ENCODE assay signal across 8 cellular contexts in genomic region chr7:152675761-152676636, GRCh38. TPM values are rescaled to one million over a fixed set of nuclear protein-coding genes. Genes with fewer than 3 reads are reported as not detected.
DNase-seq lines count a peak whose midpoint lies in the region; ATAC-seq and TF ChIP-seq lines count a peak whose summit lies in the region.

Gene XRCC2, minus strand, starts transcription at chr7:152676141. Its CDS starts 62 bp downstream, at chr7:152676079.

- peak; percentile 61 for DNase-seq in GM12864 (ENCODE audit: low read depth)
- peak; percentile 90 for DNase-seq in NCI-H1105 treated with DMSO at 0.1 percent for 48 hours (lab: John Stamatoyannopoulos, UW)
- peak; percentile 43 for DNase-seq in SKM-1 treated with dmso at 0.1 percent for 144 hours (lab: John Stamatoyannopoulos, UW; ENCODE audit: unreplicated experiment)
- peak; percentile 94 for DNase-seq in Right ventricle myocardium superior
- DNase-seq in ovary, result peak; percentile 89 to 97 (median 95)
- DNase-seq in tibial artery, result peak; percentile 90 to 94

- TF ChIP-seq EP300 in ovary (IDR thresholded peaks at IDR 0.05), result no peak

- TF ChIP-seq CTCF in GM12864 (IDR thresholded peaks at IDR 0.05; ENCODE audit: low read depth, low read length, missing control alignments) (no peak), ovary (IDR thresholded peaks at IDR 0.05) (no peak), tibial artery (IDR thresholded peaks at IDR 0.05) (no peak)

- 2 to 3% (median 2%) methylated on average over 55 to 62 of the region's 62 CpGs for WGBS in ovary, 3 donors

- ATAC-seq in HG02678 (IDR thresholded peaks at IDR 0.05; ENCODE audit: unreplicated experiment), result peak; percentile 91
- ATAC-seq in Right ventricle myocardium superior (ENCODE audit: poor library complexity), result peak; percentile 100

- H3K27me3 ChIP-seq in ovary, result no peaks in the 10 kb centered on the region
- no peaks in the 10 kb centered on the region for H3K27me3 ChIP-seq in tibial artery

- H3K4me1 ChIP-seq in ovary (ENCODE audit: insufficient read depth) (peaks cover 2% of the 10 kb centered on the region), tibial artery (peaks cover 0 to 12% (median 9%) of the 10 kb centered on the region in 4 donors)

- H3K36me3 Mint-ChIP-seq in activated naive CD8-positive, alpha-beta T cell, result peaks cover 5% of the 10 kb centered on the region

- H3K4me1 Mint-ChIP-seq in activated naive CD8-positive, alpha-beta T cell (ENCODE audit: low read depth), result peaks cover 10% of the 10 kb centered on the region

- H3K36me3 ChIP-seq in ovary, result no peaks in the 10 kb centered on the region
- H3K36me3 ChIP-seq in tibial artery, result no peaks in the 10 kb centered on the region

- H3K27ac Mint-ChIP-seq in activated naive CD8-positive, alpha-beta T cell, result peak within 1 kb of the TSS; percentile 99

- intact Hi-C loops in Right ventricle myocardium superior (cut with DNase I), result no loop called here
- intact Hi-C loops in ovary (cut with DNase I), result no loop called here
- intact Hi-C loops in tibial artery (cut with DNase I; ENCODE audit: low total_unique reads), result loop anchor here (2.0 to 5.0 kb wide), 2 partner anchors 83 to 214 kb away; partner anchors contain the start of gene ACTR3B

- no peaks in the 10 kb centered on the region for H3K9me3 Mint-ChIP-seq in activated naive CD8-positive, alpha-beta T cell (ENCODE audit: low read depth)

- H3K9me3 ChIP-seq in ovary (no peaks in the 10 kb centered on the region), tibial artery (no peaks in the 10 kb centered on the region)

- no peaks in the 10 kb centered on the region for H3K27me3 Mint-ChIP-seq in activated naive CD8-positive, alpha-beta T cell

- H3K27ac ChIP-seq in ovary (peak within 1 kb of the TSS in 1 of 2 donors; percentile 68), tibial artery (peak within 1 kb of the TSS; percentile 69 to 79)

- peak; percentile 71 for TF ChIP-seq POLR2A in ovary (IDR thresholded peaks at IDR 0.05)

- peak within 1 kb of the TSS; percentile 99 for H3K4me3 Mint-ChIP-seq in activated naive CD8-positive, alpha-beta T cell

- peak within 1 kb of the TSS; percentile 81 for H3K4me3 ChIP-seq in GM12864 (ENCODE audit: low read depth, low read length)
- peak within 1 kb of the TSS; percentile 54 for H3K4me3 ChIP-seq in ovary
- H3K4me3 ChIP-seq in tibial artery, result peak within 1 kb of the TSS; percentile 49 to 67

RNA-seq across cellular contexts. Expression of gene XRCC2, which starts in this region (rescaled TPM):
- total RNA-seq in Right ventricle myocardium superior (0.38 TPM), ovary (1 to 10 TPM in 1 of 7 donors, under 1 TPM in 6; 0.25 to 1.7 (median 0.92) TPM)
- polyA plus RNA-seq in ovary, result under 1 TPM; 0.57 to 0.69 TPM

Comparison
In these comparisons a context has a peak if more than half of its experiments do, and no peak if none do; other contexts are left out.
1. Peak in DNase-seq and ATAC-seq in Right ventricle myocardium superior; RNA of the gene not detected or under 1 TPM.
2. DNase-seq: peak in every context shown above with its lines; median percentile 95 in ovary; 94 in Right ventricle myocardium superior; 92 in tibial artery; 90 in NCI-H1105 treated with DMSO at 0.1 percent for 48 hours; 61 in GM12864; 43 in SKM-1 treated with dmso at 0.1 percent for 144 hours.